ENCODE assay signal across 8 cellular contexts in the genomic region with DNA sequence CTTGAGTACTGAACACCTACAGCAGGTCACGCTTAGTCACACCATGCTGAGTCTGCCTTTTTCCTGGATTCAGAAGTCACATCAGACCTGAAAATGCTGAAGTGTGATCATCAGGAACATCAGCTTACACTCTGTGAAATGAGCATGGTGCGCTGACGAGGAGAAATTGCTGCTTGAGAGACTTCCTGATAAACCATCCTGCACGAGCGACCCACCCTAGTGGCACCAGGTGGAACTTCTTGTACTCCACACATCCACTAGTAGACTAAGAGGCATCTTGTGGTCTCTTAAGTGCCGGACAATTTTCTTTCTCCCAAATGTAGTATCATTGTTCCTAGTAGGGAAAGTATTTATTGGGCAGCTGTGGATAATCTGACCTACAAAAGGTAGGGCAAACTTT. TPM values are rescaled to one million over a fixed set of nuclear protein-coding genes. Genes with fewer than 3 reads are reported as not detected.
A peak's percentile ranks its signal among the peaks of the same experiment; 100 is the strongest.
DNase-seq lines count a peak whose midpoint lies in the region; ATAC-seq, FAIRE-seq and TF ChIP-seq lines count a peak whose summit lies in the region.

No MANE protein-coding gene starts in this region.

- peak; percentile 37 for ATAC-seq in stimulated activated naive CD8-positive, alpha-beta T cell treated with anti-CD3 and anti-CD28 coated beads, Interleukin-15, Interleukin-2, amounts not matched to agents 100 U/mL and 50 U/mL, for 24 hours
- ATAC-seq in stimulated activated naive CD8-positive, alpha-beta T cell treated with anti-CD3 and anti-CD28 coated beads, Interleukin-15, amount 100 ng/mL, for 72 hours, result no peak
- no peak for ATAC-seq in HG02840 (IDR thresholded peaks at IDR 0.05; ENCODE audit: low FRiP score, unreplicated experiment)

- TF ChIP-seq CTCF in H1 (IDR thresholded peaks at IDR 0.05; ENCODE audit: control extremely low read depth in 1 of 3, insufficient read depth in 1 of 3, low read depth in 1 of 3, low read length in 3 of 3) (peak; percentile 65 to 78 (median 73)), prostate gland (IDR thresholded peaks at IDR 0.05) (peak in 3 of 4 experiments; percentile 30 to 42 (median 37))

- H3K9me3 Mint-ChIP-seq in stimulated activated naive CD8-positive, alpha-beta T cell treated with anti-CD3 and anti-CD28 coated beads, Interleukin-15, amount 100 ng/mL, for 72 hours, result no peaks in the 10 kb centered on the region

- WGBS in H1 (ENCODE audit: extremely low coverage in 1 of 2, insufficient coverage in 1 of 2, insufficient read length in 1 of 2, insufficient replicate concordance in 2 of 2, low coverage in 1 of 2, low lambda C conversion rate in 2 of 2, missing lambda C conversion rate in 1 of 2), 2 experiments, result 83% methylated on average over 6 of the region's 6 CpGs; no CpG with 5 or more reads in 1 of the 2 experiments
- 85% methylated on average over 6 of the region's 6 CpGs for WGBS in prostate gland

- H3K4me3 ChIP-seq in H1 (ENCODE audit: extremely low read depth in 1 of 4, insufficient read depth in 2 of 4, low read depth in 3 of 4, low read length in 4 of 4), result no peak overlapping the region
- no peak overlapping the region for H3K4me3 ChIP-seq in prostate gland

- H3K27me3 Mint-ChIP-seq in stimulated activated naive CD8-positive, alpha-beta T cell treated with anti-CD3 and anti-CD28 coated beads, Interleukin-15, amount 100 ng/mL, for 72 hours, result no peaks in the 10 kb centered on the region

- H4K8ac ChIP-seq in H1 (ENCODE audit: extremely low read depth, insufficient read depth, low read length), result no peak overlapping the region

- FAIRE-seq in H1 (lab: Jason Lieb, UNC) (peak; percentile 85), HTR-8/SVneo (lab: Jason Lieb, UNC) (no peak)

- H2AFZ ChIP-seq in H1 (ENCODE audit: low read length), result no peak overlapping the region

- H3K27ac Mint-ChIP-seq in stimulated activated naive CD8-positive, alpha-beta T cell treated with anti-CD3 and anti-CD28 coated beads, Interleukin-15, amount 100 ng/mL, for 72 hours, result no peak overlapping the region

- no peak overlapping the region for H2BK120ac ChIP-seq in H1 (replicated peaks; ENCODE audit: low read depth, low read length)

- H3K23ac ChIP-seq in H1 (ENCODE audit: insufficient read length), result no peak overlapping the region

- no peak overlapping the region for H3K27ac ChIP-seq in H1 (ENCODE audit: low read depth, low read length)
- H3K27ac ChIP-seq in prostate gland, result no peak overlapping the region

- H2BK20ac ChIP-seq in H1 (ENCODE audit: low read length), result no peak overlapping the region

- TF ChIP-seq RAD21 in H1 (IDR thresholded peaks at IDR 0.05 in 1 of 2, conservative IDR thresholded peaks at IDR 0.05 in 1 of 2; ENCODE audit: low read depth in 2 of 2, low read length in 2 of 2), result peak; percentile 58 to 64

- no peak overlapping the region for H2BK15ac ChIP-seq in H1 (ENCODE audit: low read length)

- H3K36me3 ChIP-seq in H1 (ENCODE audit: control insufficient read depth in 2 of 4, insufficient read depth in 4 of 4, low read length in 3 of 4) (peaks cover 16 to 84% (median 50%) of the 10 kb centered on the region in 4 experiments), prostate gland (no peaks in the 10 kb centered on the region)

- H2BK5ac ChIP-seq in H1 (ENCODE audit: low read depth, low read length), result no peak overlapping the region

- H3K9me3 ChIP-seq in H1 (ENCODE audit: insufficient read depth in 2 of 2, low read depth in 1 of 2, low read length in 1 of 2) (no peaks in the 10 kb centered on the region), prostate gland (no peaks in the 10 kb centered on the region)

- CTCF ChIA-PET in H1 (lab: Charles Lee; ENCODE audit: partially characterized antibody), result interaction anchor here (0.7 to 3.9 kb wide), 24 partner anchors 9 to 223 kb away, joined by 3 to 27 read pairs (median 4); no protein-coding TSS in a partner anchor

- no peak overlapping the region for H3K56ac ChIP-seq in H1 (replicated peaks; ENCODE audit: insufficient read length, low read depth, low read length)

- no peak for TF ChIP-seq EP300 in H1 (IDR thresholded peaks at IDR 0.05; ENCODE audit: borderline replicate concordance in 1 of 2, low read depth in 2 of 2, low read length in 2 of 2)

- no peak overlapping the region for H3K4me2 ChIP-seq in H1 (ENCODE audit: insufficient read depth in 1 of 2, low read depth in 2 of 2, low read length in 2 of 2)

- POLR2A ChIA-PET in H1 (lab: Charles Lee; ENCODE audit: partially characterized antibody), result no interaction called here

- no peak overlapping the region for H2AK5ac ChIP-seq in H1 (ENCODE audit: low read depth, low read length)

- H4K91ac ChIP-seq in H1 (replicated peaks; ENCODE audit: insufficient read length, low read length), result no peak overlapping the region

- peaks cover 0 to 4% of the 10 kb centered on the region in 2 experiments for H4K20me1 ChIP-seq in H1 (replicated peaks in 1 of 2; ENCODE audit: control insufficient read depth in 1 of 2, insufficient read depth in 2 of 2, low read length in 2 of 2)

- no peak overlapping the region for H3K14ac ChIP-seq in H1 (ENCODE audit: insufficient read length)

- TF ChIP-seq POLR2A in H1 (IDR thresholded peaks at IDR 0.05; ENCODE audit: control extremely low read depth in 1 of 2, low read depth in 2 of 2, low read length in 2 of 2) (no peak), prostate gland (IDR thresholded peaks at IDR 0.05) (no peak)

- no peak overlapping the region for H4K5ac ChIP-seq in H1 (ENCODE audit: insufficient read length, low read depth, low read length)

- no peaks in the 10 kb centered on the region for H3K79me1 ChIP-seq in H1 (ENCODE audit: low read depth, low read length)

- H3K27me3 ChIP-seq in H1 (replicated peaks in 1 of 4; ENCODE audit: control insufficient read depth in 3 of 4, extremely low read depth in 1 of 4, insufficient read depth in 3 of 4, low read length in 3 of 4), result no peaks in the 10 kb centered on the region; a peak in 1 of 7 replicates
- H3K27me3 ChIP-seq in prostate gland (replicated peaks; ENCODE audit: insufficient read depth), result no peaks in the 10 kb centered on the region

- H3K23me2 ChIP-seq in H1 (ENCODE audit: low read depth, low read length), result no peaks in the 10 kb centered on the region

- no peak overlapping the region for H3K4me3 Mint-ChIP-seq in stimulated activated naive CD8-positive, alpha-beta T cell treated with anti-CD3 and anti-CD28 coated beads, Interleukin-15, amount 100 ng/mL, for 72 hours

- no peak overlapping the region for H3K18ac ChIP-seq in H1 (ENCODE audit: extremely low read depth, low read length)

- H3K9ac ChIP-seq in H1 (replicated peaks in 1 of 4; ENCODE audit: extremely low read depth in 1 of 4, low read depth in 3 of 4, low read length in 3 of 4), result no peak overlapping the region

- peaks cover 0 to 13% (median 5%) of the 10 kb centered on the region in 4 experiments; a peak in 5 of 7 replicates for H3K4me1 ChIP-seq in H1 (replicated peaks in 1 of 4; ENCODE audit: control insufficient read depth in 3 of 4, insufficient read depth in 4 of 4, low read length in 3 of 4)
- H3K4me1 ChIP-seq in prostate gland (replicated peaks), result no peaks in the 10 kb centered on the region

- H3K4ac ChIP-seq in H1 (replicated peaks; ENCODE audit: insufficient read length, low read depth, low read length), result no peak overlapping the region

- H3K79me2 ChIP-seq in H1 (ENCODE audit: control insufficient read depth in 1 of 2, insufficient read depth in 2 of 2, low read length in 2 of 2), result no peaks in the 10 kb centered on the region

- no peak overlapping the region for H2BK12ac ChIP-seq in H1 (ENCODE audit: low read depth, low read length)

- DNase-seq in stimulated activated naive CD8-positive, alpha-beta T cell treated with anti-CD3 and anti-CD28 coated beads, Interleukin-15, Interleukin-2, amounts not matched to agents 100 U/mL and 50 U/mL, for 24 hours, result peak; percentile 15
- no peak for DNase-seq in stimulated activated naive CD8-positive, alpha-beta T cell treated with anti-CD3 and anti-CD28 coated beads, Interleukin-15, amount 100 ng/mL, for 72 hours
- DNase-seq in NCI-H226, result peak; percentile 2
- peak; percentile 29 to 61 for DNase-seq in H1 (ENCODE audit: low read depth in 1 of 2, low spot score in 2 of 2)
- peak; percentile 17 for DNase-seq in prostate gland (ENCODE audit: low spot score)
- DNase-seq in middle frontal gyrus (ENCODE audit: extremely low spot score, low spot score), result no peak
- no peak for DNase-seq in HTR-8/SVneo (ENCODE audit: insufficient read length, low spot score)

- intact Hi-C loops in prostate gland (cut with DNase I), result loop anchor here (5.0 to 10.0 kb wide), 3 partner anchors 98 to 560 kb away; partner anchors contain the start of gene SLC16A9

- H3K4me1 Mint-ChIP-seq in stimulated activated naive CD8-positive, alpha-beta T cell treated with anti-CD3 and anti-CD28 coated beads, Interleukin-15, amount 100 ng/mL, for 72 hours, result no peaks in the 10 kb centered on the region

TF ChIP-seq in H1, 55 proteins besides CTCF, POLR2A, EP300 and RAD21 (continues in another document):
- no peak for TF ChIP-seq GTF2F1 (IDR thresholded peaks at IDR 0.05; ENCODE audit: borderline replicate concordance, low read depth, low read length)
- no peak for TF ChIP-seq JUND (IDR thresholded peaks at IDR 0.05; ENCODE audit: low read length)
- no peak for TF ChIP-seq GABPA (IDR thresholded peaks at IDR 0.05; ENCODE audit: borderline replicate concordance, insufficient read depth, low read length)
- no peak for TF ChIP-seq KDM1A (IDR thresholded peaks at IDR 0.05; ENCODE audit: borderline replicate concordance, low read length)
- no peak for TF ChIP-seq BACH1 (IDR thresholded peaks at IDR 0.05; ENCODE audit: low read length)
- no peak for TF ChIP-seq MAFK (IDR thresholded peaks at IDR 0.05; ENCODE audit: low read depth, low read length)
- no peak for TF ChIP-seq POLR2AphosphoS5 (IDR thresholded peaks at IDR 0.05; ENCODE audit: low read depth, low read length)
- no peak for TF ChIP-seq RXRA (IDR thresholded peaks at IDR 0.05; ENCODE audit: insufficient read depth, low read depth, low read length)
- TF ChIP-seq NRF1 (IDR thresholded peaks at IDR 0.05; ENCODE audit: low read depth, low read length), result no peak
- no peak for TF ChIP-seq YY1 (IDR thresholded peaks at IDR 0.05; ENCODE audit: low read depth, low read length)
- no peak for TF ChIP-seq JUN (IDR thresholded peaks at IDR 0.05; ENCODE audit: low read depth, low read length)
- TF ChIP-seq CBX8 (IDR thresholded peaks at IDR 0.05; ENCODE audit: borderline replicate concordance, low read depth, low read length), result no peak

RNA-seq across cellular contexts. Expression of gene MRLN, which starts 51.8 kb away (rescaled TPM):
- not detected in 2 replicates for total RNA-seq in H1 (2021; fragmentation: NEBNext Ultra II Directional; extraction: Animal tissue kit (Norgen Biotek cat#: 25700))
- polyA plus RNA-seq in H1 (2011; rRNA removed), result 0.21 TPM in 1 of 2 replicates, not detected in the other
- polyA plus RNA-seq in H1 (2011; cell fraction: cytosol; rRNA removed), result not detected
- 0.21 TPM for polyA plus RNA-seq in H1 (2011; cell fraction: nucleus; rRNA removed)
- polyA plus RNA-seq in H1 (2012, experiment 1 of 2), result 0.29 TPM in 1 of 4 replicates, not detected in the others
- polyA plus RNA-seq in H1 (2012, experiment 2 of 2), result 0.59 TPM
- 0.28 TPM for polyA plus RNA-seq in H1 (2013, experiment 1 of 2)
- not detected for polyA plus RNA-seq in H1 (2013, experiment 2 of 2)
- polyA minus RNA-seq in H1 (2011; rRNA and poly(A)+ RNA removed), result not detected in 2 replicates
- not detected for polyA minus RNA-seq in H1 (2011; cell fraction: cytosol; rRNA and poly(A)+ RNA removed)
- not detected for polyA minus RNA-seq in H1 (2011; cell fraction: nucleus; rRNA and poly(A)+ RNA removed)
- total RNA-seq in prostate gland, result not detected

Comparison
In these comparisons a context has a peak if more than half of its experiments do, and no peak if none do; other contexts are left out.
1. DNase-seq: peak in stimulated activated naive CD8-positive, alpha-beta T cell treated with anti-CD3 and anti-CD28 coated beads, Interleukin-15, Interleukin-2, amounts not matched to agents 100 U/mL and 50 U/mL, for 24 hours (single experiment), NCI-H226 (single experiment), H1 (2 of 2) and prostate gland (single experiment); none in stimulated activated naive CD8-positive, alpha-beta T cell treated with anti-CD3 and anti-CD28 coated beads, Interleukin-15, amount 100 ng/mL, for 72 hours (0 of 2), middle frontal gyrus (single experiment) and HTR-8/SVneo (single experiment).